ENCODE assay signal across 9 cellular contexts in genomic region chr20:36808317-36809257, GRCh38. TPM values are rescaled to one million over a fixed set of nuclear protein-coding genes. Genes with fewer than 3 reads are reported as not detected.
A peak's percentile ranks its signal among the peaks of the same experiment; 100 is the strongest.
DNase-seq lines count a peak whose midpoint lies in the region; ATAC-seq and TF ChIP-seq lines count a peak whose summit lies in the region.
"Had no signal": no experiment of that assay in that cellular context is flagged by ENCODE, and none has a peak within 500 bp of the region (broad histone marks: within the 10 kb centered on the region; RNA-seq: fewer than 3 reads in every experiment).

No MANE protein-coding gene starts in this region.

- no peak overlapping the region; the same call in 1 of the 2 replicates for H3K27ac ChIP-seq in GM23338 (ENCODE audit: low read depth)
- no peak overlapping the region for H3K27ac ChIP-seq in cardiac muscle cell

- intact Hi-C loops in activated naive CD4-positive, alpha-beta T cell treated with anti-CD3 and anti-CD28 coated beads for 36 hours (cut with micrococcal nuclease), result loop anchor here (2.0 kb wide), 1 partner anchor 78 kb away; no protein-coding TSS in a partner anchor

- TF ChIP-seq CTCF in GM23338 (conservative IDR thresholded peaks at IDR 0.05; ENCODE audit: low read depth in 2 of 2) (peak; percentile 85 to 94), cardiac muscle cell (IDR thresholded peaks at IDR 0.05; ENCODE audit: low read depth, low read length) (peak; percentile 81)

- H3F3A ChIP-seq in GM23338 (replicated peaks; ENCODE audit: low read depth), result 0 out of 2 replicates have a peak, but pooled peaks cover 3% of the 10 kb centered on the region

- H3K9ac ChIP-seq in skeletal muscle satellite cell (ENCODE audit: low read depth, low read length), result peak overlapping the region; percentile 29

- H3K79me2 ChIP-seq in GM23338 (replicated peaks; ENCODE audit: insufficient read depth), result no peaks in the 10 kb centered on the region

- no peaks in the 10 kb centered on the region for H3K9me2 ChIP-seq in GM23338 (ENCODE audit: insufficient read depth)

- no peak overlapping the region for H3K4me3 Mint-ChIP-seq in GM23338
- H3K4me3 Mint-ChIP-seq in activated naive CD4-positive, alpha-beta T cell treated with anti-CD3 and anti-CD28 coated beads for 36 hours, result no peak overlapping the region
- H3K4me3 Mint-ChIP-seq: stimulated activated naive CD8-positive, alpha-beta T cell treated with anti-CD3 and anti-CD28 coated beads, Interleukin-15, Interleukin-2, amounts not matched to agents 100 ng/mL and 50 ng/mL, for 24 hours had no signal

- no peak overlapping the region; the same call in 1 of the 2 replicates for H3K27ac Mint-ChIP-seq in GM23338
- H3K27ac Mint-ChIP-seq in activated naive CD4-positive, alpha-beta T cell treated with anti-CD3 and anti-CD28 coated beads for 36 hours, result no peak overlapping the region
- H3K27ac Mint-ChIP-seq: stimulated activated naive CD8-positive, alpha-beta T cell treated with anti-CD3 and anti-CD28 coated beads, Interleukin-15, Interleukin-2, amounts not matched to agents 100 ng/mL and 50 ng/mL, for 24 hours had no signal

- peak; percentile 92 for ATAC-seq in GM23338
- peak; percentile 70 for ATAC-seq in SK-N-SH treated with all-trans-retinoic acid at 6 μM for 48 hours
- no peak for ATAC-seq in GM18505 (IDR thresholded peaks at IDR 0.05; ENCODE audit: unreplicated experiment)

- no peak overlapping the region for H3K4me2 ChIP-seq in GM23338
- H3K4me2 ChIP-seq in skeletal muscle satellite cell (ENCODE audit: low read length), result no peak overlapping the region

- H3K9me3 Mint-ChIP-seq in GM23338, result no peaks in the 10 kb centered on the region
- no peaks in the 10 kb centered on the region for H3K9me3 Mint-ChIP-seq in activated naive CD4-positive, alpha-beta T cell treated with anti-CD3 and anti-CD28 coated beads for 36 hours
- H3K9me3 Mint-ChIP-seq: stimulated activated naive CD8-positive, alpha-beta T cell treated with anti-CD3 and anti-CD28 coated beads, Interleukin-15, Interleukin-2, amounts not matched to agents 100 ng/mL and 50 ng/mL, for 24 hours had no signal

- TF ChIP-seq POLR2A in GM18505 (IDR thresholded peaks at IDR 0.05; ENCODE audit: borderline replicate concordance, extremely low read depth, insufficient read depth, insufficient read length), result no peak

- H3K27me3 Mint-ChIP-seq in GM23338 (ENCODE audit: insufficient read depth, low read depth, poor library complexity), result peaks cover 4% of the 10 kb centered on the region
- no peaks in the 10 kb centered on the region for H3K27me3 Mint-ChIP-seq in activated naive CD4-positive, alpha-beta T cell treated with anti-CD3 and anti-CD28 coated beads for 36 hours (ENCODE audit: low read depth)
- H3K27me3 Mint-ChIP-seq: stimulated activated naive CD8-positive, alpha-beta T cell treated with anti-CD3 and anti-CD28 coated beads, Interleukin-15, Interleukin-2, amounts not matched to agents 100 ng/mL and 50 ng/mL, for 24 hours had no signal

- CTCF ChIA-PET in activated naive CD4-positive, alpha-beta T cell treated with anti-CD3 and anti-CD28 coated beads for 36 hours (lab: Charles Lee), result interaction anchor here (0.5 to 2.8 kb wide), 51 partner anchors 8 to 1275 kb away, joined by 3 to 17 read pairs (median 3); partner anchors contain the start of gene DSN1

- in situ Hi-C loops in ACHN (cut with HindIII; ENCODE audit: low pct_ligation_motif_present, low pct_unique_long_range_greater_than_20kb, low sequenced_read_pairs), result no loop called here

- H3K27me3 ChIP-seq in GM23338 (ENCODE audit: insufficient read depth) (no peaks in the 10 kb centered on the region), cardiac muscle cell (no peaks in the 10 kb centered on the region), skeletal muscle satellite cell (ENCODE audit: control insufficient read depth, insufficient read depth, low read length) (no peaks in the 10 kb centered on the region)

- H3K4me3 ChIP-seq in GM23338, result no peak overlapping the region
- H3K4me3 ChIP-seq in cardiac muscle cell, result no peak overlapping the region
- H3K4me3 ChIP-seq in skeletal muscle satellite cell (ENCODE audit: low read length), result no peak overlapping the region

- peaks cover 47% of the 10 kb centered on the region for H3K36me3 Mint-ChIP-seq in GM23338 (ENCODE audit: low read depth)
- no peaks in the 10 kb centered on the region for H3K36me3 Mint-ChIP-seq in activated naive CD4-positive, alpha-beta T cell treated with anti-CD3 and anti-CD28 coated beads for 36 hours (ENCODE audit: low read depth)

- H3K4me1 Mint-ChIP-seq in GM23338, result no peaks in the 10 kb centered on the region
- H3K4me1 Mint-ChIP-seq in activated naive CD4-positive, alpha-beta T cell treated with anti-CD3 and anti-CD28 coated beads for 36 hours (ENCODE audit: low read depth), result no peaks in the 10 kb centered on the region

- H3K9me3 ChIP-seq in cardiac muscle cell (ENCODE audit: low read depth), result no peaks in the 10 kb centered on the region
- H3K9me3 ChIP-seq in skeletal muscle satellite cell (replicated peaks; ENCODE audit: low read length), result no peaks in the 10 kb centered on the region

- no peak overlapping the region for H2AFZ ChIP-seq in GM23338

- H4K20me1 ChIP-seq in GM23338 (replicated peaks; ENCODE audit: insufficient read depth), result no peaks in the 10 kb centered on the region

- H3K4me1 ChIP-seq in GM23338 (ENCODE audit: insufficient read depth) (no peaks in the 10 kb centered on the region), cardiac muscle cell (ENCODE audit: low read depth) (no peaks in the 10 kb centered on the region), skeletal muscle satellite cell (ENCODE audit: control insufficient read depth, insufficient read depth, low read length) (peaks cover 13% of the 10 kb centered on the region)

- DNase-seq in ACHN (peak; percentile 63), GM23338 (ENCODE audit: low spot score) (peak; percentile 84), cardiac muscle cell (ENCODE audit: low read depth in 1 of 2, low spot score in 1 of 2) (peak; percentile 38 to 67), cerebellum (ENCODE audit: low spot score) (no peak)
- peak; percentile 87 for DNase-seq in activated naive CD4-positive, alpha-beta T cell treated with anti-CD3 and anti-CD28 coated beads for 36 hours

- H3K36me3 ChIP-seq in GM23338 (ENCODE audit: insufficient read depth), result peaks cover 5% of the 10 kb centered on the region; the same call in 1 of the 2 replicates
- peaks cover 46% of the 10 kb centered on the region for H3K36me3 ChIP-seq in cardiac muscle cell
- peaks cover 59% of the 10 kb centered on the region for H3K36me3 ChIP-seq in skeletal muscle satellite cell (ENCODE audit: insufficient read depth, low read length)

TF ChIP-seq in GM23338, 12 proteins besides CTCF, POLR2A, EP300 and RAD21 (continues in another document):
- no peak for TF ChIP-seq STAT1 (IDR thresholded peaks at IDR 0.05; ENCODE audit: unreplicated experiment)
- TF ChIP-seq EZH2 (IDR thresholded peaks at IDR 0.05; ENCODE audit: low read depth, unreplicated experiment), result no peak

TF ChIP-seq in SK-N-SH treated with all-trans-retinoic acid at 6 μM for 48 hours, 23 proteins besides CTCF, POLR2A, EP300 and RAD21:
- no peak for TF ChIP-seq CSRNP3 (CRISPR knock-in tag; IDR thresholded peaks at IDR 0.05)

RNA-seq across cellular contexts. Expression of gene DSN1, which starts 35.0 kb away (rescaled TPM):
- total RNA-seq in GM23338 (2014; rRNA removed; shearing (Covaris generic)), result 25.0 and 26.4 TPM in 2 replicates
- polyA plus RNA-seq in GM23338 (2016; fragmentation: Nextera tagmentation; extraction: Ambion mirVana) (19.4 and 20.4 TPM in 2 replicates), cardiac muscle cell (12.4 and 18.6 TPM in 2 replicates)
- 10 to 100 TPM; 23.0 to 24.7 TPM for total RNA-seq in activated naive CD4-positive, alpha-beta T cell treated with anti-CD3 and anti-CD28 coated beads for 36 hours
- total RNA-seq in cardiac muscle cell (10.2 and 13.7 TPM in 2 replicates), cerebellum (10.2 TPM)
- 16.0 and 21.2 TPM in 2 replicates for total RNA-seq in skeletal muscle satellite cell (2012; rRNA removed)
